27 cellular contexts compared by ENCODE assay signal in the genomic region with DNA sequence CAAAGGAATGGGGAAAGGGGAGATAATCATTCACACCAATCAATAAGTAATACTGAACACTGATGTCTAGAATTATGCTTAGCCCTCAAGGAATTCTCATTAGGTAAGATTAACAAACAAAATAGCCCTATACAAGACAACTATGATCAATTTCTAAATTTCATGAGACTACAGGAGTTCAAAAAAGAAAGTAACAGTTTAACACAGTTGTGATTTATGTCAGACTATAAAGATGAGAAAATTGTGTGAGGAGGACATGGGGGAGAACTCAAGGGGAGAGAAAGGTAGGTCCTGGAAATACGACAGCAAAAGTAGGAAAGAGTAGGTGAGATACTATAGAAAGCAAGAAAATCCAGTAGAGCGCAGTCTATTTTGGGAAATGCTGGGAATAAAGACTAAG. TPM values are rescaled to one million over a fixed set of nuclear protein-coding genes. Genes with fewer than 3 reads are reported as not detected.
DNase-seq lines count a peak whose midpoint lies in the region; ATAC-seq and TF ChIP-seq lines count a peak whose summit lies in the region.
"Had no signal": no experiment of that assay in that cellular context is flagged by ENCODE, and none has a peak within 500 bp of the region (broad histone marks: within the 10 kb centered on the region; RNA-seq: fewer than 3 reads in every experiment).

No MANE protein-coding gene starts in this region.

- no peaks in the 10 kb centered on the region for H3F3A ChIP-seq in Loucy (ENCODE audit: low read depth)

- H3K9me3 Mint-ChIP-seq in activated T-cell treated with anti-CD3 and anti-CD28 coated beads, Interleukin-2, amount 50 U/mL, for 4 hours: peaks cover 6% of the 10 kb centered on the region
- H3K9me3 Mint-ChIP-seq: H9 had no signal

- no peaks in the 10 kb centered on the region for H3K9me3 ChIP-seq in Loucy (ENCODE audit: insufficient read depth, low read depth, low read length)

- no peaks in the 10 kb centered on the region for H3K27me3 ChIP-seq in Loucy (ENCODE audit: insufficient read depth, low read length, poor library complexity, severe bottlenecking)
- H3K27me3 ChIP-seq: BLaER1 treated with 17β-estradiol and CSF1 and Interleukin-3, amounts not matched to agents 10 nM and 100 nM had no signal

- H4K20me1 ChIP-seq in Loucy (ENCODE audit: insufficient read depth, low read length, poor library complexity, severe bottlenecking): peaks cover 91% of the 10 kb centered on the region

- H3K4me2 ChIP-seq in Loucy (ENCODE audit: low read depth, low read length, poor library complexity, severe bottlenecking): peak overlapping the region; percentile 34
- H3K4me2 ChIP-seq: BLaER1 treated with 17β-estradiol and CSF1 and Interleukin-3, amounts not matched to agents 10 nM and 100 nM had no signal

- no peak overlapping the region for H2AFZ ChIP-seq in Loucy (ENCODE audit: low read length)
- H2AFZ ChIP-seq: GM23248 had no signal

- H3K9me2 ChIP-seq in Loucy (replicated peaks; ENCODE audit: low read depth, low read length): no peaks in the 10 kb centered on the region

- H3K9ac ChIP-seq in Loucy (ENCODE audit: low read depth, low read length, poor library complexity, severe bottlenecking): no peak overlapping the region
- H3K9ac ChIP-seq: BLaER1 treated with 17β-estradiol and CSF1 and Interleukin-3, amounts not matched to agents 10 nM and 100 nM; GM23248 had no signal

- no peak overlapping the region for H3K4me3 ChIP-seq in Loucy (ENCODE audit: low read length, poor library complexity, severe bottlenecking)
- H3K4me3 ChIP-seq: BLaER1 treated with 17β-estradiol and CSF1 and Interleukin-3, amounts not matched to agents 10 nM and 100 nM; GM23248; K562; SK-N-MC had no signal

- ATAC-seq in activated T-cell treated with anti-CD3 and anti-CD28 coated beads, Interleukin-2, amount 50 U/mL, for 4 hours: no peak
- no peak for ATAC-seq in GM18873 (IDR thresholded peaks at IDR 0.05; ENCODE audit: low FRiP score, unreplicated experiment)
- ATAC-seq: HepG2, K562 had no signal

- TF ChIP-seq CTCF in Loucy (conservative IDR thresholded peaks at IDR 0.05; ENCODE audit: low read length): no peak

- H3K4me1 ChIP-seq in Loucy (ENCODE audit: insufficient read depth, low read length, poor library complexity, severe bottlenecking): peaks cover 36% of the 10 kb centered on the region

- H3K36me3 Mint-ChIP-seq in activated T-cell treated with anti-CD3 and anti-CD28 coated beads, Interleukin-2, amount 50 U/mL, for 4 hours (ENCODE audit: insufficient read depth): peaks cover 17% of the 10 kb centered on the region

- peaks cover 77% of the 10 kb centered on the region for H3K4me1 Mint-ChIP-seq in activated T-cell treated with anti-CD3 and anti-CD28 coated beads, Interleukin-2, amount 50 U/mL, for 4 hours (ENCODE audit: low read depth)

- H3K4me3 Mint-ChIP-seq in activated T-cell treated with anti-CD3 and anti-CD28 coated beads, Interleukin-2, amount 50 U/mL, for 4 hours: peak overlapping the region; percentile 0
- H3K4me3 Mint-ChIP-seq: H9 had no signal

- DNase-seq in activated T-cell treated with anti-CD3 and anti-CD28 coated beads, Interleukin-2, amount 50 U/mL, for 4 hours: no peak
- no peak for DNase-seq in activated T-cell treated with anti-CD3 and anti-CD28 coated beads, Interleukin-2, amount 50 U/mL, for 1 hour
- DNase-seq in left kidney (ENCODE audit: low read depth, low spot score): peak; percentile 9
- no peak for DNase-seq in ecto neural progenitor cell (ENCODE audit: low spot score)
- DNase-seq in stimulated activated naive CD4-positive, alpha-beta T cell treated with Interleukin-2 at 50 U/mL for 16 hours (lab: John Stamatoyannopoulos, UW): no peak
- no peak for DNase-seq in NCI-H2196 treated with DMSO at 0.1 percent for 48 hours (lab: John Stamatoyannopoulos, UW; ENCODE audit: unreplicated experiment)
- DNase-seq: ACHN; COR-L47; DMS 273 treated with DMSO at 0.1 percent for 48 hours; DMS79 treated with DMSO at 0.1 percent for 48 hours; GM23248; H9; MM.1S; NCI-H1092; NCI-H1436; NCI-H187 treated with DMSO at 0.1 percent for 48 hours; NCI-H226; NCI-H524; NCI-H774; NK-92 treated with Interleukin-12 subunit alpha and Interleukin-12 subunit beta, amount 100 ng/mL, for 24 hours; SHP77 treated with DMSO at 0.1 percent for 48 hours had no signal

- H3K27me3 Mint-ChIP-seq in activated T-cell treated with anti-CD3 and anti-CD28 coated beads, Interleukin-2, amount 50 U/mL, for 4 hours (ENCODE audit: low read depth): no peaks in the 10 kb centered on the region

- H3K36me3 ChIP-seq in Loucy (ENCODE audit: insufficient read depth, low read length): no peaks in the 10 kb centered on the region; the same call in 1 of the 2 replicates

- peaks cover 100% of the 10 kb centered on the region for H3K79me2 ChIP-seq in Loucy (ENCODE audit: insufficient read depth, low read length)

RNA-seq across cellular contexts. Expression of a gene that starts 14.9 kb away (rescaled TPM):
- 10 to 100 TPM; 40.1 to 42.2 (median 40.6) TPM for total RNA-seq in activated T-cell treated with anti-CD3 and anti-CD28 coated beads, Interleukin-2, amount 50 U/mL, for 4 hours
